Comparison of ENCODE assay signal across 8 cellular contexts in genomic region chr10:22341190-22341935, GRCh38. TPM values are rescaled to one million over a fixed set of nuclear protein-coding genes. Genes with fewer than 3 reads are reported as not detected.
DNase-seq lines count a peak whose midpoint lies in the region; ATAC-seq and TF ChIP-seq lines count a peak whose summit lies in the region.

No MANE protein-coding gene starts in this region.

- peak in 1 of 10 experiments; percentile 18 for DNase-seq in CD4-positive, alpha-beta T cell
- DNase-seq in HT-29 (ENCODE audit: low spot score) = peak; percentile 27
- DNase-seq in activated naive CD8-positive, alpha-beta T cell treated with anti-CD3 and anti-CD28 coated beads, Interleukin-2, amount 50 U/mL, for 24 hours = no peak
- DNase-seq in immature natural killer cell = no peak
- no peak for DNase-seq in stimulated activated naive B cell treated with anti-CD40 and anti-IgM and Interleukin-4, amounts not matched to agents 10 μg/mL and 1 μg/mL and 100 μg/mL, for 72 hours
- no peak for DNase-seq in stimulated activated CD4-positive, alpha-beta T cell treated with anti-CD3 and anti-CD28 coated beads, Interleukin-4, amount 100 ng/mL, for 1 hour

- peaks cover 38% of the 10 kb centered on the region for H3K4me1 Mint-ChIP-seq in CD4-positive, alpha-beta T cell (ENCODE audit: low read depth)
- H3K4me1 Mint-ChIP-seq in activated naive CD8-positive, alpha-beta T cell treated with anti-CD3 and anti-CD28 coated beads, Interleukin-2, amount 50 U/mL, for 24 hours = peaks cover 49% of the 10 kb centered on the region
- peaks cover 28 to 46% of the 10 kb centered on the region in 2 donors for H3K4me1 Mint-ChIP-seq in immature natural killer cell
- peaks cover 16 to 33% of the 10 kb centered on the region in 2 donors for H3K4me1 Mint-ChIP-seq in stimulated activated naive B cell treated with anti-CD40 and anti-IgM and Interleukin-4, amounts not matched to agents 10 μg/mL and 1 μg/mL and 100 μg/mL, for 72 hours

- POLR2A ChIA-PET in CD4-positive, alpha-beta T cell (lab: Charles Lee) = interaction anchor here (0.6 to 2.3 kb wide), 6 partner anchors 9 to 112 kb away, joined by 3 to 10 read pairs (median 5); no protein-coding TSS in a partner anchor

- peaks cover 45% of the 10 kb centered on the region for H3K9me3 ChIP-seq in CD4-positive, alpha-beta T cell (ENCODE audit: control insufficient read depth, low read length)

- ATAC-seq in CD4-positive, alpha-beta T cell (ENCODE audit: poor library complexity) = no peak
- peak; percentile 10 for ATAC-seq in GM19438 (IDR thresholded peaks at IDR 0.05; ENCODE audit: low read depth, unreplicated experiment)
- peak; percentile 4 for ATAC-seq in activated naive CD8-positive, alpha-beta T cell treated with anti-CD3 and anti-CD28 coated beads, Interleukin-2, amount 50 U/mL, for 24 hours
- ATAC-seq in stimulated activated naive B cell treated with anti-CD40 and anti-IgM and Interleukin-4, amounts not matched to agents 10 μg/mL and 1 μg/mL and 100 μg/mL, for 72 hours (replicated peaks) = peak in 1 of 2 donors; percentile 7
- no peak for ATAC-seq in GM21367 (IDR thresholded peaks at IDR 0.05; ENCODE audit: unreplicated experiment)

- H3K27ac Mint-ChIP-seq in CD4-positive, alpha-beta T cell = peak overlapping the region; percentile 32
- H3K27ac Mint-ChIP-seq in activated naive CD8-positive, alpha-beta T cell treated with anti-CD3 and anti-CD28 coated beads, Interleukin-2, amount 50 U/mL, for 24 hours = no peak overlapping the region
- H3K27ac Mint-ChIP-seq in immature natural killer cell = peak overlapping the region in 4 of 6 donors; percentile 22 to 73 (median 66)
- H3K27ac Mint-ChIP-seq in stimulated activated naive B cell treated with anti-CD40 and anti-IgM and Interleukin-4, amounts not matched to agents 10 μg/mL and 1 μg/mL and 100 μg/mL, for 72 hours = peak overlapping the region; percentile 65

- H3K27me3 Mint-ChIP-seq in CD4-positive, alpha-beta T cell = peaks cover 93% of the 10 kb centered on the region
- peaks cover 78% of the 10 kb centered on the region for H3K27me3 Mint-ChIP-seq in activated naive CD8-positive, alpha-beta T cell treated with anti-CD3 and anti-CD28 coated beads, Interleukin-2, amount 50 U/mL, for 24 hours
- H3K27me3 Mint-ChIP-seq in immature natural killer cell (ENCODE audit: low read depth in 3 of 3) = peaks cover 60 to 88% (median 85%) of the 10 kb centered on the region in 3 donors
- H3K27me3 Mint-ChIP-seq in stimulated activated naive B cell treated with anti-CD40 and anti-IgM and Interleukin-4, amounts not matched to agents 10 μg/mL and 1 μg/mL and 100 μg/mL, for 72 hours = peaks cover 42 to 58% of the 10 kb centered on the region in 2 donors

- intact Hi-C loops in CD4-positive, alpha-beta T cell (cut with DNase I, micrococcal nuclease) = loop anchor here in 1 of 2 experiments (2.0 to 5.0 kb wide), 4 partner anchors 25 to 824 kb away; partner anchors contain the start of gene COMMD3

- CTCF ChIA-PET in CD4-positive, alpha-beta T cell (lab: Charles Lee) = interaction anchor here (1.8 kb wide), 1 partner anchor 17 kb away, joined by 4 read pairs; no protein-coding TSS in a partner anchor

- H3K27me3 ChIP-seq in CD4-positive, alpha-beta T cell (ENCODE audit: control insufficient read depth, insufficient read depth, low read length) = peaks cover 98% of the 10 kb centered on the region

- peaks cover 13% of the 10 kb centered on the region for H3K9me3 Mint-ChIP-seq in CD4-positive, alpha-beta T cell
- H3K9me3 Mint-ChIP-seq in activated naive CD8-positive, alpha-beta T cell treated with anti-CD3 and anti-CD28 coated beads, Interleukin-2, amount 50 U/mL, for 24 hours = no peaks in the 10 kb centered on the region
- H3K9me3 Mint-ChIP-seq in immature natural killer cell = peaks cover 0 to 14% (median under 1%) of the 10 kb centered on the region in 6 donors
- H3K9me3 Mint-ChIP-seq in stimulated activated naive B cell treated with anti-CD40 and anti-IgM and Interleukin-4, amounts not matched to agents 10 μg/mL and 1 μg/mL and 100 μg/mL, for 72 hours = no peaks in the 10 kb centered on the region

- no peak for TF ChIP-seq CTCF in CD4-positive, alpha-beta T cell (IDR thresholded peaks at IDR 0.05)

- peaks cover 5% of the 10 kb centered on the region for H3K36me3 Mint-ChIP-seq in CD4-positive, alpha-beta T cell (ENCODE audit: low read depth)
- H3K36me3 Mint-ChIP-seq in activated naive CD8-positive, alpha-beta T cell treated with anti-CD3 and anti-CD28 coated beads, Interleukin-2, amount 50 U/mL, for 24 hours (ENCODE audit: low read depth) = peaks cover 14% of the 10 kb centered on the region
- peaks cover 0 to 5% (median 0%) of the 10 kb centered on the region in 3 donors for H3K36me3 Mint-ChIP-seq in immature natural killer cell
- H3K36me3 Mint-ChIP-seq in stimulated activated naive B cell treated with anti-CD40 and anti-IgM and Interleukin-4, amounts not matched to agents 10 μg/mL and 1 μg/mL and 100 μg/mL, for 72 hours = peaks cover 0 to 3% of the 10 kb centered on the region in 2 donors

- H3K27ac ChIP-seq in CD4-positive, alpha-beta T cell (ENCODE audit: low read depth, low read length) = no peak overlapping the region

- peak overlapping the region; percentile 63 for H3K4me3 Mint-ChIP-seq in CD4-positive, alpha-beta T cell
- peak overlapping the region; percentile 66 for H3K4me3 Mint-ChIP-seq in activated naive CD8-positive, alpha-beta T cell treated with anti-CD3 and anti-CD28 coated beads, Interleukin-2, amount 50 U/mL, for 24 hours
- H3K4me3 Mint-ChIP-seq in immature natural killer cell = peak overlapping the region; percentile 65 to 77 (median 70)
- peak overlapping the region; percentile 83 to 90 for H3K4me3 Mint-ChIP-seq in stimulated activated naive B cell treated with anti-CD40 and anti-IgM and Interleukin-4, amounts not matched to agents 10 μg/mL and 1 μg/mL and 100 μg/mL, for 72 hours

RNA-seq across cellular contexts. Expression of gene SPAG6, which starts 3.9 kb away (rescaled TPM):
- not detected for total RNA-seq in CD4-positive, alpha-beta T cell
- not detected in 2 replicates for total RNA-seq in HT-29 (2014; rRNA removed; shearing (Covaris generic))
- polyA plus RNA-seq in immature natural killer cell = not detected

RNA-seq across cellular contexts. Expression of gene BMI1, which starts 20.5 kb away (rescaled TPM):
- total RNA-seq in CD4-positive, alpha-beta T cell = 10 to 100 TPM; 65.4 to 69.3 TPM
- total RNA-seq in HT-29 (2014; rRNA removed; shearing (Covaris generic)) = 17.6 and 19.5 TPM in 2 replicates
- 10 to 100 TPM; 23.4 to 52.9 (median 29.6) TPM for polyA plus RNA-seq in immature natural killer cell

RNA-seq across cellular contexts. Expression of gene COMMD3, which starts 25.2 kb away (rescaled TPM):
- 10 to 100 TPM; 43.2 to 51.0 TPM for total RNA-seq in CD4-positive, alpha-beta T cell
- total RNA-seq in HT-29 (2014; rRNA removed; shearing (Covaris generic)) = 12.4 and 13.4 TPM in 2 replicates
- 100 to 1,000 TPM in 1 of 3 donors, 10 to 100 TPM in 2; 80.5 to 112 (median 82.6) TPM for polyA plus RNA-seq in immature natural killer cell

Comparison
In these comparisons a context has a peak if more than half of its experiments do, and no peak if none do; other contexts are left out.
1. ATAC-seq: peak in GM19438 (single experiment) and activated naive CD8-positive, alpha-beta T cell treated with anti-CD3 and anti-CD28 coated beads, Interleukin-2, amount 50 U/mL, for 24 hours (single experiment); none in CD4-positive, alpha-beta T cell (single experiment) and GM21367 (single experiment).
2. Peak in every context shown above with its lines, with median percentiles within 50 percentile points of each other: H3K4me3 Mint-ChIP-seq.